In the genomic region with DNA sequence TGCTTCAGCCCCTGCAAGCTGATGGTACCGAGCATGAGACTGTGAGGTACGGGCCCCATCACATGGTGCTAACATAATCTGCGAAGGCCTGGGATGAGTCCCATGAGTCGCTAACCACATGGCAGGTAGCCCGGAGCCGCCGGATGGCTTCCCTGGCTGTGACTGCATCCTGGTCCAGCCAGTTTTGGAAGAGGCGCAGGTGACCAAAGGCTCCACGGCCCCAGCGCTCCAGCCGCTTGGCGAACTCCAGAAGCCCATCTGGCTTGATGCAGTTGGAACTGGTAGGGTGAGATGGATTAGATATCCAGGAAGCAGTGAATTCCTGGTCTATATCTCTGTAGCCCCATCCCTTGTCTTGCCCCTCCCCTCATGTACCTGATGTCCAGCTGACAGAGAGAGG, we compare ENCODE assay signal across 2 cellular contexts.
TF ChIP-seq lines count a peak whose summit lies in the region.

No MANE protein-coding gene starts in this region.

TF ChIP-seq in IMR-90, 13 proteins besides CTCF, POLR2A, EP300 and RAD21:
- no peak for TF ChIP-seq RFX5 (IDR thresholded peaks at IDR 0.05; ENCODE audit: low read depth, low read length)
- TF ChIP-seq SMC3 (IDR thresholded peaks at IDR 0.05; ENCODE audit: low read depth, low read length): no peak
- TF ChIP-seq, protein P1, sequence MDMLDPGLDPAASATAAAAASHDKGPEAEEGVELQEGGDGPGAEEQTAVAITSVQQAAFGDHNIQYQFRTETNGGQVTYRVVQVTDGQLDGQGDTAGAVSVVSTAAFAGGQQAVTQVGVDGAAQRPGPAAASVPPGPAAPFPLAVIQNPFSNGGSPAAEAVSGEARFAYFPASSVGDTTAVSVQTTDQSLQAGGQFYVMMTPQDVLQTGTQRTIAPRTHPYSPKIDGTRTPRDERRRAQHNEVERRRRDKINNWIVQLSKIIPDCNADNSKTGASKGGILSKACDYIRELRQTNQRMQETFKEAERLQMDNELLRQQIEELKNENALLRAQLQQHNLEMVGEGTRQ (IDR thresholded peaks at IDR 0.05; ENCODE audit: low read depth, low read length): no peak
- TF ChIP-seq CHD1 (IDR thresholded peaks at IDR 0.05; ENCODE audit: low read depth, low read length): no peak
- no peak for TF ChIP-seq BHLHE40 (IDR thresholded peaks at IDR 0.05; ENCODE audit: low read depth, low read length)
- TF ChIP-seq MXI1 (IDR thresholded peaks at IDR 0.05; ENCODE audit: borderline replicate concordance, low read depth, low read length): no peak
- TF ChIP-seq CEBPB (IDR thresholded peaks at IDR 0.05; ENCODE audit: low read depth, low read length): no peak
- TF ChIP-seq MAFK (IDR thresholded peaks at IDR 0.05; ENCODE audit: low read depth, low read length): no peak
- TF ChIP-seq RCOR1 (IDR thresholded peaks at IDR 0.05; ENCODE audit: insufficient replicate concordance, low read length): no peak
- no peak for TF ChIP-seq MAZ (IDR thresholded peaks at IDR 0.05; ENCODE audit: borderline replicate concordance, low read depth, low read length)
- no peak for TF ChIP-seq NFE2L2 (IDR thresholded peaks at IDR 0.05; ENCODE audit: low read depth, low read length)
- TF ChIP-seq FOS (IDR thresholded peaks at IDR 0.05; ENCODE audit: low read depth, low read length): no peak
- TF ChIP-seq, protein P2, sequence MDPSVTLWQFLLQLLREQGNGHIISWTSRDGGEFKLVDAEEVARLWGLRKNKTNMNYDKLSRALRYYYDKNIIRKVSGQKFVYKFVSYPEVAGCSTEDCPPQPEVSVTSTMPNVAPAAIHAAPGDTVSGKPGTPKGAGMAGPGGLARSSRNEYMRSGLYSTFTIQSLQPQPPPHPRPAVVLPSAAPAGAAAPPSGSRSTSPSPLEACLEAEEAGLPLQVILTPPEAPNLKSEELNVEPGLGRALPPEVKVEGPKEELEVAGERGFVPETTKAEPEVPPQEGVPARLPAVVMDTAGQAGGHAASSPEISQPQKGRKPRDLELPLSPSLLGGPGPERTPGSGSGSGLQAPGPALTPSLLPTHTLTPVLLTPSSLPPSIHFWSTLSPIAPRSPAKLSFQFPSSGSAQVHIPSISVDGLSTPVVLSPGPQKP (IDR thresholded peaks at IDR 0.05; ENCODE audit: borderline replicate concordance, low read depth, low read length): no peak

TF ChIP-seq in GM12878, 131 proteins besides CTCF, POLR2A, EP300 and RAD21:
- TF ChIP-seq POLR2AphosphoS2 (IDR thresholded peaks at IDR 0.05; ENCODE audit: low read depth, low read length): 0 out of 2 replicates have a peak, but pooled peaks have one; percentile 50
- TF ChIP-seq SREBF2 (IDR thresholded peaks at IDR 0.05; ENCODE audit: low read length): no peak
- no peak for TF ChIP-seq IRF4 (IDR thresholded peaks at IDR 0.05; ENCODE audit: low read depth, low read length)
